In genomic region chr6:64255000-64255399, GRCh38 we compare ENCODE assay signal across 17 cellular contexts.
DNase-seq lines count a peak whose midpoint lies in the region; ATAC-seq and TF ChIP-seq lines count a peak whose summit lies in the region.
"Had no signal": no experiment of that assay in that cellular context is flagged by ENCODE, and none has a peak within 500 bp of the region (broad histone marks: within the 10 kb centered on the region; RNA-seq: fewer than 3 reads in every experiment).

No MANE protein-coding gene starts in this region.

- peak overlapping the region; percentile 31 for H3K4me2 ChIP-seq in OCI-LY3 (ENCODE audit: low read length)
- H3K4me2 ChIP-seq: KMS-11, PC-9 had no signal

- no peaks in the 10 kb centered on the region for H3K27me3 ChIP-seq in OCI-LY3 (ENCODE audit: low read depth, low read length)
- H3K27me3 ChIP-seq: SJCRH30 had no signal

- H3K4me3 ChIP-seq in GM12865 (ENCODE audit: low read depth, low read length), result no peak overlapping the region
- H3K4me3 ChIP-seq in OCI-LY3 (ENCODE audit: low read length), result no peak overlapping the region
- H3K4me3 ChIP-seq: PC-9, SJCRH30 had no signal

- no peak overlapping the region for H3K27ac ChIP-seq in OCI-LY3 (ENCODE audit: low read length)
- H3K27ac ChIP-seq: KMS-11, PC-9, SJCRH30 had no signal

- peaks cover 17% of the 10 kb centered on the region for H3K4me1 ChIP-seq in OCI-LY3 (ENCODE audit: low read length)
- H3K4me1 ChIP-seq: SJCRH30 had no signal

- ATAC-seq in GM18868 (IDR thresholded peaks at IDR 0.05; ENCODE audit: unreplicated experiment), result peak; percentile 70
- ATAC-seq in HG02759 (IDR thresholded peaks at IDR 0.05; ENCODE audit: unreplicated experiment), result peak; percentile 58

- H4K20me1 ChIP-seq in OCI-LY3 (ENCODE audit: insufficient read depth, low read length), result no peaks in the 10 kb centered on the region

- TF ChIP-seq CTCF in GM12865 (IDR thresholded peaks at IDR 0.05; ENCODE audit: insufficient read depth, low read depth, low read length, missing control alignments), result no peak
- TF ChIP-seq CTCF in OCI-LY3 (IDR thresholded peaks at IDR 0.05; ENCODE audit: low read depth, low read length), result no peak

- DNase-seq in GM12865 (ENCODE audit: low read depth), result peak; percentile 16
- no peak for DNase-seq in D341Med (ENCODE audit: low spot score)
- no peak for DNase-seq in NCI-H187 treated with DMSO at 0.1 percent for 48 hours (lab: John Stamatoyannopoulos, UW)
- DNase-seq in RKO (ENCODE audit: low spot score), result no peak
- DNase-seq: GF-D8, H7, HFFc6, MV-4-11, NCI-H187, NCI-H2227 treated with DMSO at 0.1 percent for 48 hours, NCI-H774, PC-9, SJCRH30 had no signal

- H3K79me2 ChIP-seq in OCI-LY3 (ENCODE audit: low read length), result no peaks in the 10 kb centered on the region

- no peaks in the 10 kb centered on the region for H3K36me3 ChIP-seq in OCI-LY3 (replicated peaks; ENCODE audit: low read depth, low read length)
- H3K36me3 ChIP-seq: SJCRH30 had no signal

- H3K9ac ChIP-seq in OCI-LY3 (ENCODE audit: low read length), result no peak overlapping the region
- H3K9ac ChIP-seq: KMS-11 had no signal

- peak overlapping the region; percentile 63 for H2AFZ ChIP-seq in OCI-LY3 (ENCODE audit: low read depth, low read length)
- H2AFZ ChIP-seq: PC-9 had no signal

- H3K9me3 ChIP-seq in OCI-LY3 (ENCODE audit: insufficient read depth, low read length), result no peaks in the 10 kb centered on the region
- H3K9me3 ChIP-seq: SJCRH30 had no signal
